16 cellular contexts compared by ENCODE assay signal in the genomic region with DNA sequence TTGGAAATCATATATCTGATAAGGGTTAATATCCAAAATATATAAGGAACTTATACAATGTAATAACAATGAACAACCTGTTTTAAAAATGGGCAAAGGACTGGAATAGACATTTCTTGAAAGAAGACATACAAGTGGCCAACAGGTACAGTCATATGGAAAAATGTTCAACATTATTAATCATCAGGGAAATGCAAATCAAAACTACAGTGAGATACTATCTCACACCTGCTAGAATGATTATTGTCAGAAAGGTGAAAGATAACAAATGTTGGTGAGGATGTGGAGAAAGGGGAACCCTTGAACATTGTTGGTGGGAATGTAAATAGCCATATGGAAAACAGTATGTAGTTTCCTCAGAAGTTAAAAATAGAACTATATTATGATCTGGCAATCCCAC. TPM values are rescaled to one million over a fixed set of nuclear protein-coding genes. Genes with fewer than 3 reads are reported as not detected.
DNase-seq lines count a peak whose midpoint lies in the region; ATAC-seq lines count a peak whose summit lies in the region.
"Had no signal": no experiment of that assay in that cellular context is flagged by ENCODE, and none has a peak within 500 bp of the region (broad histone marks: within the 10 kb centered on the region; RNA-seq: fewer than 3 reads in every experiment).

No MANE protein-coding gene starts in this region.

- no peak for DNase-seq in activated CD8-positive, alpha-beta memory T cell treated with anti-CD3 and anti-CD28 coated beads, Interleukin-2, amount 10 ng/mL, durations not matched to agents 7 days and 5 days
- DNase-seq in activated CD8-positive, alpha-beta memory T cell treated with anti-CD3 and anti-CD28 coated beads, Interleukin-2, amount 50 U/mL, for 48 hours, result no peak
- DNase-seq in NCI-H526 (lab: John Stamatoyannopoulos, UW) (peak; percentile 18 to 28), naive B cell (no peak), LoVo (ENCODE audit: low spot score) (no peak), NCI-H1105 (lab: John Stamatoyannopoulos, UW) (no peak)
- DNase-seq in stimulated activated CD4-positive, alpha-beta T cell treated with anti-CD3 and anti-CD28 coated beads, Interleukin-4, amount 100 ng/mL, for 24 hours, result no peak
- DNase-seq: activated CD4-positive, alpha-beta T cell treated with anti-CD3 and anti-CD28 coated beads for 1 hour; Caco-2; glutamatergic neuron; kidney glomerular epithelial cell; PC-9; upper lobe of right lung had no signal

- H3K36me3 Mint-ChIP-seq in activated CD8-positive, alpha-beta memory T cell treated with anti-CD3 and anti-CD28 coated beads, Interleukin-2, amount 10 ng/mL, durations not matched to agents 7 days and 5 days, result peaks cover 20% of the 10 kb centered on the region
- H3K36me3 Mint-ChIP-seq in naive B cell, result peaks cover 4 to 7% of the 10 kb centered on the region in 2 donors

- no peaks in the 10 kb centered on the region for H3K27me3 Mint-ChIP-seq in activated CD8-positive, alpha-beta memory T cell treated with anti-CD3 and anti-CD28 coated beads, Interleukin-2, amount 10 ng/mL, durations not matched to agents 7 days and 5 days
- H3K27me3 Mint-ChIP-seq in naive B cell, result no peaks in the 10 kb centered on the region
- H3K27me3 Mint-ChIP-seq: progenitor cell of endocrine pancreas had no signal

- CTCF ChIA-PET in activated CD8-positive, alpha-beta memory T cell treated with anti-CD3 and anti-CD28 coated beads, Interleukin-2, amount 10 ng/mL, durations not matched to agents 7 days and 5 days (lab: Charles Lee), result interaction anchor here (0.8 to 1.0 kb wide), 2 partner anchors 10 to 116 kb away, joined by 3 to 4 read pairs; no protein-coding TSS in a partner anchor

- H3K4me1 Mint-ChIP-seq in activated CD8-positive, alpha-beta memory T cell treated with anti-CD3 and anti-CD28 coated beads, Interleukin-2, amount 10 ng/mL, durations not matched to agents 7 days and 5 days, result peaks cover 30% of the 10 kb centered on the region
- H3K4me1 Mint-ChIP-seq in naive B cell, result peaks cover 42 to 72% (median 71%) of the 10 kb centered on the region in 3 donors

- ATAC-seq in activated CD8-positive, alpha-beta memory T cell treated with anti-CD3 and anti-CD28 coated beads, Interleukin-2, amount 10 ng/mL, durations not matched to agents 7 days and 5 days, result peak; percentile 46
- peak; percentile 14 for ATAC-seq in GM21576 (IDR thresholded peaks at IDR 0.05; ENCODE audit: unreplicated experiment)
- no peak for ATAC-seq in naive B cell (ENCODE audit: low read depth in 2 of 2)
- ATAC-seq: A549, upper lobe of right lung had no signal

- H3K9me3 Mint-ChIP-seq in activated CD8-positive, alpha-beta memory T cell treated with anti-CD3 and anti-CD28 coated beads, Interleukin-2, amount 10 ng/mL, durations not matched to agents 7 days and 5 days (ENCODE audit: low read depth), result no peaks in the 10 kb centered on the region
- H3K9me3 Mint-ChIP-seq in naive B cell, result no peaks in the 10 kb centered on the region

- H3K27ac Mint-ChIP-seq in activated CD8-positive, alpha-beta memory T cell treated with anti-CD3 and anti-CD28 coated beads, Interleukin-2, amount 10 ng/mL, durations not matched to agents 7 days and 5 days, result peak overlapping the region; percentile 87
- peak overlapping the region; percentile 11 to 90 (median 51) for H3K27ac Mint-ChIP-seq in naive B cell
- H3K27ac Mint-ChIP-seq: progenitor cell of endocrine pancreas had no signal

- H3K4me3 Mint-ChIP-seq in activated CD8-positive, alpha-beta memory T cell treated with anti-CD3 and anti-CD28 coated beads, Interleukin-2, amount 10 ng/mL, durations not matched to agents 7 days and 5 days, result peak overlapping the region; percentile 45
- H3K4me3 Mint-ChIP-seq in naive B cell, result peak overlapping the region; percentile 0 to 86 (median 64)

RNA-seq across cellular contexts. Expression of gene GOLM2, which starts 20.4 kb away (rescaled TPM):
- total RNA-seq in activated CD8-positive, alpha-beta memory T cell treated with anti-CD3 and anti-CD28 coated beads, Interleukin-2, amount 10 ng/mL, durations not matched to agents 7 days and 5 days, result 10 to 100 TPM; 43.8 to 50.5 TPM
- polyA plus RNA-seq in naive B cell (ENCODE audit: low read depth in 6 of 6), result 10 to 100 TPM; 60.0 to 74.7 (median 63.9) TPM

Comparison
In these comparisons a context has a peak if more than half of its experiments do, and no peak if none do; other contexts are left out.
1. ATAC-seq: peak in activated CD8-positive, alpha-beta memory T cell treated with anti-CD3 and anti-CD28 coated beads, Interleukin-2, amount 10 ng/mL, durations not matched to agents 7 days and 5 days (single experiment) and GM21576 (single experiment); none in naive B cell (0 of 2).
2. DNase-seq: peak in NCI-H526 (2 of 2); none in activated CD8-positive, alpha-beta memory T cell treated with anti-CD3 and anti-CD28 coated beads, Interleukin-2, amount 10 ng/mL, durations not matched to agents 7 days and 5 days (single experiment), activated CD8-positive, alpha-beta memory T cell treated with anti-CD3 and anti-CD28 coated beads, Interleukin-2, amount 50 U/mL, for 48 hours (single experiment), naive B cell (single experiment), LoVo (single experiment), stimulated activated CD4-positive, alpha-beta T cell treated with anti-CD3 and anti-CD28 coated beads, Interleukin-4, amount 100 ng/mL, for 24 hours (single experiment) and NCI-H1105 (single experiment).